ENCODE assay signal across 20 cellular contexts in the genomic region with DNA sequence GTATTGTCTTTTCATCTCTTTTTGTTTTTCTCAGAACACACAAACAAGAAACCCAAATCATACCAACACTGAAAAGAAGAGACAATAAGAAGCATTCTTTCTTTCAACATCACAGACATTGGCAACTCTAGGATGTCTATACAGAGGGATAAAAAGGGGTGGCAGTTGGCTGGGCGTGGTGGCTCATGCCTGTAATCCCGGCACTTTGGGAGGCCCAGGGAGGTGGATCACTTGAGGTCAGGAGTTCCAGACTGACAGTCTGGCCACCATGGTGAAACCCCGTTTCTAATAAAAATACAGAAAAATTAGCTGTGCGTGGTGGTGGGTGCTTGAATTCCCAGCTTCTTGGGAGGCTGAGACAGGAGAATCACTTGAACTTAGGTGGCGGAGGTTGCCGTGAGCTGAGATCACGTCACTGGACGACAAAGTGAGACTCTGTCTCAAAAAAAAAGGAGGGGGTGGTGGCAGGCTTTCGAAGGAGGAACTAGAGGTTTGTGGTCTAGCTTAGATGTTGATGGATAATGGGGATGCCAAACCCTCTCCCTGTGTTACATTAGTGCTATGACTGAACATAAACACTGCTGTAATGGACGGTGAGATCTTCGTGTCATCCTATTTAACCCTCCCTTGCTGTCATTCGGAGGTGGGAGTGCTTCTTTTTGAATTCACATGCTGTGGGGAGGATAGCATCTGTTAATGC. TPM values are rescaled to one million over a fixed set of nuclear protein-coding genes. Genes with fewer than 3 reads are reported as not detected.
DNase-seq lines count a peak whose midpoint lies in the region; ATAC-seq, FAIRE-seq and TF ChIP-seq lines count a peak whose summit lies in the region.
"Had no signal": no experiment of that assay in that cellular context is flagged by ENCODE, and none has a peak within 500 bp of the region (broad histone marks: within the 10 kb centered on the region; RNA-seq: fewer than 3 reads in every experiment).

No MANE protein-coding gene starts in this region.

- no peaks in the 10 kb centered on the region for H3K9me3 Mint-ChIP-seq in activated CD4-positive, alpha-beta T cell treated with anti-CD3 and anti-CD28 coated beads, Interleukin-2, amount 10 ng/mL, durations not matched to agents 7 days and 5 days
- H3K9me3 Mint-ChIP-seq: CD8-positive, alpha-beta memory T cell; T-helper 1 cell treated with Interleukin-12 subunit alpha and Interleukin-12 subunit beta and Interleukin-4 antibody, amounts not matched to agents 30 μg/mL and 1 μg/mL, for 36 hours had no signal

- H3K9ac ChIP-seq in K562 (ENCODE audit: insufficient read depth in 1 of 2, low read depth in 2 of 2, low read length in 2 of 2), result no peak overlapping the region; a peak in 1 of 4 replicates

- DNase-seq in activated CD4-positive, alpha-beta T cell treated with anti-CD3 and anti-CD28 coated beads, Interleukin-2, amount 10 ng/mL, durations not matched to agents 7 days and 5 days, result no peak
- DNase-seq in activated CD4-positive, alpha-beta T cell treated with anti-CD3 and anti-CD28 coated beads, Interleukin-2, amount 50 U/mL, for 1 hour, result no peak
- DNase-seq in OCI-M2 (lab: John Stamatoyannopoulos, UW; ENCODE audit: unreplicated experiment), result peak; percentile 28
- peak in 3 of 4 experiments; percentile 9 to 51 (median 37) for DNase-seq in K562 (ENCODE audit: extremely low read depth in 1 of 4, low spot score in 3 of 4)
- peak; percentile 39 for DNase-seq in transverse colon
- DNase-seq in stimulated activated CD4-positive, alpha-beta T cell treated with anti-CD3 and anti-CD28 coated beads, Interleukin-2, amount 100 ng/mL, for 24 hours, result no peak
- DNase-seq: activated CD4-positive, alpha-beta T cell treated with anti-CD3 and anti-CD28 coated beads, Interleukin-2, amount 50 U/mL, for 4 hours; activated effector memory CD4-positive, alpha-beta T cell treated with anti-CD3 and anti-CD28 coated beads, Interleukin-2, amount 50 U/mL, for 16 hours; CD8-positive, alpha-beta memory T cell; cortex of kidney; glutamatergic neuron; NCI-H2081; NCI-H524 treated with DMSO at 0.1 percent for 48 hours; Peyer's patch had no signal

- H3K79me2 ChIP-seq in K562 (ENCODE audit: control insufficient read depth, insufficient read depth, low read length), result peaks cover 7% of the 10 kb centered on the region; the same call in 2 of the 3 replicates

- no peaks in the 10 kb centered on the region for H3K27me3 Mint-ChIP-seq in activated CD4-positive, alpha-beta T cell treated with anti-CD3 and anti-CD28 coated beads, Interleukin-2, amount 10 ng/mL, durations not matched to agents 7 days and 5 days
- H3K27me3 Mint-ChIP-seq: CD8-positive, alpha-beta memory T cell had no signal

- H3K9me1 ChIP-seq in K562 (ENCODE audit: control insufficient read depth, insufficient read depth, low read length), result no peaks in the 10 kb centered on the region

- CTCF ChIA-PET in activated CD4-positive, alpha-beta T cell treated with anti-CD3 and anti-CD28 coated beads, Interleukin-2, amount 10 ng/mL, durations not matched to agents 7 days and 5 days (lab: Charles Lee), result interaction anchor here (0.8 kb wide), 1 partner anchor 160 kb away, joined by 3 read pairs; no protein-coding TSS in a partner anchor
- CTCF ChIA-PET in K562 (lab: Yijun Ruan, JAX; ENCODE audit: low intra/inter-chr PET ratio), result no interaction called here

- H3K4me3 ChIP-seq in K562 (no peak overlapping the region; the same call in 1 of the 2 replicates), transverse colon (no peak overlapping the region)
- H3K4me3 ChIP-seq: esophagus muscularis mucosa, Peyer's patch had no signal

- FAIRE-seq in K562 (lab: Jason Lieb, UNC), result peak; percentile 86
- FAIRE-seq: A204.1, keratinocyte had no signal

- no TSS peak for BruUV-seq in K562 (replicated peaks; lab: Mats Ljungman, UMichigan)

- H3K4me1 Mint-ChIP-seq in activated CD4-positive, alpha-beta T cell treated with anti-CD3 and anti-CD28 coated beads, Interleukin-2, amount 10 ng/mL, durations not matched to agents 7 days and 5 days, result peaks cover 15% of the 10 kb centered on the region

- H3K9me3 ChIP-seq in K562 (replicated peaks; ENCODE audit: control insufficient read depth, insufficient read depth, low read depth, low read length), result no peaks in the 10 kb centered on the region
- no peaks in the 10 kb centered on the region for H3K9me3 ChIP-seq in transverse colon
- H3K9me3 ChIP-seq: esophagus muscularis mucosa, Peyer's patch had no signal

- TF ChIP-seq EP300 in K562 (IDR thresholded peaks at IDR 0.05; ENCODE audit: low read length) (no peak), transverse colon (IDR thresholded peaks at IDR 0.05; ENCODE audit: low read depth) (no peak)

- TF ChIP-seq CTCF in K562 (IDR thresholded peaks at IDR 0.05 in 2 of 3, conservative IDR thresholded peaks at IDR 0.05 in 1 of 3; ENCODE audit: insufficient read depth in 2 of 3, low read depth in 1 of 3, low read length in 3 of 3) (no peak), transverse colon (IDR thresholded peaks at IDR 0.05) (no peak)

- H2AFZ ChIP-seq in K562 (ENCODE audit: low read depth, low read length), result peak overlapping the region; percentile 68

- TF ChIP-seq RAD21 in K562 (CRISPR knock-in tag; conservative IDR thresholded peaks at IDR 0.05 in 1 of 2, IDR thresholded peaks at IDR 0.05 in 1 of 2), result no peak

- H3K27ac ChIP-seq in K562 (ENCODE audit: extremely low read depth, low read depth, low read length), result peak overlapping the region; percentile 47; the same call in 2 of the 3 replicates
- H3K27ac ChIP-seq in transverse colon, result peak overlapping the region in 3 of 4 donors; percentile 24 to 59 (median 38)
- H3K27ac ChIP-seq: esophagus muscularis mucosa, Peyer's patch had no signal

- H3K27me3 ChIP-seq in K562 (ENCODE audit: control insufficient read depth in 2 of 2, insufficient read depth in 2 of 2, low read length in 2 of 2) (no peaks in the 10 kb centered on the region), transverse colon (no peaks in the 10 kb centered on the region)
- H3K27me3 ChIP-seq: esophagus muscularis mucosa, Peyer's patch had no signal

- H3K36me3 ChIP-seq in K562 (ENCODE audit: control insufficient read depth, insufficient read depth, low read length) (no peaks in the 10 kb centered on the region), transverse colon (no peaks in the 10 kb centered on the region)

- no peak overlapping the region for H3K4me3 Mint-ChIP-seq in activated CD4-positive, alpha-beta T cell treated with anti-CD3 and anti-CD28 coated beads, Interleukin-2, amount 10 ng/mL, durations not matched to agents 7 days and 5 days
- H3K4me3 Mint-ChIP-seq: CD8-positive, alpha-beta memory T cell; T-helper 1 cell treated with Interleukin-12 subunit alpha and Interleukin-12 subunit beta and Interleukin-4 antibody, amounts not matched to agents 30 μg/mL and 1 μg/mL, for 36 hours had no signal

- ATAC-seq in K562 (peak; percentile 89), GM21825 (IDR thresholded peaks at IDR 0.05; ENCODE audit: unreplicated experiment) (no peak), GM21528 (IDR thresholded peaks at IDR 0.05; ENCODE audit: low FRiP score, unreplicated experiment) (no peak)

- 10% methylated on average over 12 of the region's 12 CpGs for WGBS in K562 (ENCODE audit: insufficient coverage, low coverage, missing lambda C conversion rate)
- 82 to 84% methylated on average over 9 to 12 of the region's 12 CpGs for WGBS in transverse colon (ENCODE audit: low coverage in 1 of 2), 2 donors

- H3K4me1 ChIP-seq in K562 (replicated peaks in 1 of 2; ENCODE audit: control insufficient read depth in 2 of 2, insufficient read depth in 2 of 2, low read length in 2 of 2) (peaks cover 4 to 9% of the 10 kb centered on the region in 2 experiments; a peak in 2 of 5 replicates), transverse colon (peaks cover 0 to 34% (median 15%) of the 10 kb centered on the region in 4 donors)

- POLR2A ChIA-PET in activated CD4-positive, alpha-beta T cell treated with anti-CD3 and anti-CD28 coated beads, Interleukin-2, amount 10 ng/mL, durations not matched to agents 7 days and 5 days (lab: Charles Lee), result no interaction called here
- POLR2A ChIA-PET in K562 (lab: Yijun Ruan, JAX), result interaction anchor here (0.5 to 0.6 kb wide), 2 partner anchors 42 to 141 kb away, joined by 3 read pairs; no protein-coding TSS in a partner anchor

- peak overlapping the region; percentile 57 for H3K4me2 ChIP-seq in K562 (ENCODE audit: insufficient read depth, low read length)

- H3K36me3 Mint-ChIP-seq in activated CD4-positive, alpha-beta T cell treated with anti-CD3 and anti-CD28 coated beads, Interleukin-2, amount 10 ng/mL, durations not matched to agents 7 days and 5 days (ENCODE audit: low read depth), result peaks cover 12% of the 10 kb centered on the region

- TF ChIP-seq POLR2A in K562 (conservative IDR thresholded peaks at IDR 0.05) (no peak), transverse colon (IDR thresholded peaks at IDR 0.05) (no peak)

- no peaks in the 10 kb centered on the region for H4K20me1 ChIP-seq in K562 (replicated peaks; ENCODE audit: control insufficient read depth, insufficient read depth, low read length)

- H3K27ac Mint-ChIP-seq in activated CD4-positive, alpha-beta T cell treated with anti-CD3 and anti-CD28 coated beads, Interleukin-2, amount 10 ng/mL, durations not matched to agents 7 days and 5 days, result peak overlapping the region; percentile 63
- H3K27ac Mint-ChIP-seq: CD8-positive, alpha-beta memory T cell; T-helper 1 cell treated with Interleukin-12 subunit alpha and Interleukin-12 subunit beta and Interleukin-4 antibody, amounts not matched to agents 30 μg/mL and 1 μg/mL, for 36 hours had no signal

- intact Hi-C loops in K562 (cut with micrococcal nuclease), result loop anchor here (10.0 kb wide), 1 partner anchor 57 kb away; no protein-coding TSS in a partner anchor
- intact Hi-C loops in transverse colon (cut with DNase I; ENCODE audit: low total_unique reads), result no loop called here

- in situ Hi-C loops in K562 (cut with MboI) (loop anchor here (5.0 kb wide), 1 partner anchor 50 kb away; no protein-coding TSS in a partner anchor), transverse colon (cut with MboI; ENCODE audit: low pct_ligation_motif_present in 1 of 4, low pct_unique_long_range_greater_than_20kb in 1 of 4, low sequenced_read_pairs in 3 of 4) (loop anchor here in 1 of 4 donors (10.0 kb wide), 1 partner anchor 127 kb away; no protein-coding TSS in a partner anchor)

RNA-seq across cellular contexts. Expression of gene CNNM2, which starts 9.4 kb away (rescaled TPM):
- total RNA-seq in activated CD4-positive, alpha-beta T cell treated with anti-CD3 and anti-CD28 coated beads, Interleukin-2, amount 10 ng/mL, durations not matched to agents 7 days and 5 days, result 1 to 10 TPM; 6.2 to 6.3 TPM
- 12.8 and 21.8 TPM in 2 replicates for total RNA-seq in K562 (2011; cell fraction: chromatin; rRNA removed; ENCODE audit: low replicate concordance)
- 8.7 and 9.2 TPM in 2 replicates for total RNA-seq in K562 (2011; cell fraction: nucleolus; rRNA removed)
- total RNA-seq in K562 (2011; cell fraction: nucleoplasm; rRNA removed), result 8.9 and 12.8 TPM in 2 replicates
- total RNA-seq in K562 (2014; rRNA removed) (4.0 and 5.9 TPM in 2 replicates), K562 (2014; rRNA removed; fragmentation: Illumina TruSeq; extraction: Trizol) (1.2 and 1.4 TPM in 2 replicates), K562 (2015; rRNA removed; fragmentation: Illumina TruSeq; extraction: Trizol) (1.2 and 1.5 TPM in 2 replicates), K562 (2021) (5.0 and 5.7 TPM in 2 replicates), transverse colon (100 to 1,000 TPM in 2 of 4 donors, 10 to 100 TPM in 2; 48.0 to 144 (median 100) TPM)
- polyA plus RNA-seq in K562 (2011; rRNA removed) (1.3 and 1.7 TPM in 2 replicates), K562 (2014; fragmentation: Illumina TruSeq; extraction: Trizol) (2.1 and 2.7 TPM in 2 replicates), K562 (2014; fragmentation: Nextera tagmentation; extraction: Ambion mirVana) (under 1 TPM; 0.21 to 0.23 TPM), K562 (2014; rRNA removed) (0.93 and 2.2 TPM in 2 replicates)
- polyA plus RNA-seq in K562 (2011; cell fraction: cytosol; rRNA removed), result 1.2 and 2.0 TPM in 2 replicates
- 2.6 and 5.1 TPM in 2 replicates for polyA plus RNA-seq in K562 (2011; cell fraction: nucleus; rRNA removed)
- 4.0 and 4.6 TPM in 2 replicates for polyA plus RNA-seq in K562 (2012)
- polyA minus RNA-seq in K562 (2011; rRNA and poly(A)+ RNA removed), result 2.2 and 2.8 TPM in 2 replicates
- polyA minus RNA-seq in K562 (2011; cell fraction: cytosol; rRNA and poly(A)+ RNA removed), result 1.9 and 2.9 TPM in 2 replicates
- 2.6 and 4.9 TPM in 2 replicates for polyA minus RNA-seq in K562 (2011; cell fraction: nucleus; rRNA and poly(A)+ RNA removed)

RNA-seq across cellular contexts. Expression of gene AS3MT, which starts 58.2 kb away (rescaled TPM):
- total RNA-seq in activated CD4-positive, alpha-beta T cell treated with anti-CD3 and anti-CD28 coated beads, Interleukin-2, amount 10 ng/mL, durations not matched to agents 7 days and 5 days, result under 1 TPM; 0.48 to 0.60 TPM
- total RNA-seq in K562 (2011; cell fraction: chromatin; rRNA removed; ENCODE audit: low replicate concordance), result 0.39 and 1.4 TPM in 2 replicates
- total RNA-seq in K562 (2011; cell fraction: nucleolus; rRNA removed), result 0.39 and 0.50 TPM in 2 replicates
- 0.38 and 0.88 TPM in 2 replicates for total RNA-seq in K562 (2011; cell fraction: nucleoplasm; rRNA removed)
- not detected in 2 replicates for total RNA-seq in K562 (2014; rRNA removed)
- 0.33 and 0.41 TPM in 2 replicates for total RNA-seq in K562 (2014; rRNA removed; fragmentation: Illumina TruSeq; extraction: Trizol)
- total RNA-seq in K562 (2015; rRNA removed; fragmentation: Illumina TruSeq; extraction: Trizol), result 0.30 TPM in 1 of 2 replicates, not detected in the other
- 0.25 and 0.29 TPM in 2 replicates for total RNA-seq in K562 (2021)
- polyA plus RNA-seq in K562 (2011; rRNA removed), result 0.07 TPM in 1 of 2 replicates, not detected in the other
- 0.04 TPM in 1 of 2 replicates, not detected in the other for polyA plus RNA-seq in K562 (2011; cell fraction: cytosol; rRNA removed)
- polyA plus RNA-seq in K562 (2011; cell fraction: nucleus; rRNA removed), result 0.06 and 0.15 TPM in 2 replicates
- polyA plus RNA-seq in K562 (2012), result 0.29 TPM in 1 of 2 replicates, not detected in the other
- polyA plus RNA-seq in K562 (2014; fragmentation: Illumina TruSeq; extraction: Trizol), result 0.19 TPM in 1 of 2 replicates, not detected in the other
- polyA plus RNA-seq in K562 (2014; fragmentation: Nextera tagmentation; extraction: Ambion mirVana), result under 1 TPM; 0.04 to 0.14 TPM
- 0.24 and 0.58 TPM in 2 replicates for polyA plus RNA-seq in K562 (2014; rRNA removed)
- 0.51 TPM in 1 of 2 replicates, not detected in the other for polyA minus RNA-seq in K562 (2011; rRNA and poly(A)+ RNA removed)
- polyA minus RNA-seq in K562 (2011; cell fraction: cytosol; rRNA and poly(A)+ RNA removed), result not detected in 2 replicates
- 0.13 and 0.33 TPM in 2 replicates for polyA minus RNA-seq in K562 (2011; cell fraction: nucleus; rRNA and poly(A)+ RNA removed)
- 1 to 10 TPM in 2 of 4 donors, under 1 TPM in 1, not detected in 1; 0.96 to 3.4 (median 2.9) TPM for total RNA-seq in transverse colon
- polyA plus RNA-seq: CD8-positive, alpha-beta memory T cell had no signal

Comparison
In these comparisons a context has a peak if more than half of its experiments do, and no peak if none do; other contexts are left out.
1. DNase-seq: peak in OCI-M2 (single experiment), K562 (3 of 4) and transverse colon (single experiment); none in activated CD4-positive, alpha-beta T cell treated with anti-CD3 and anti-CD28 coated beads, Interleukin-2, amount 10 ng/mL, durations not matched to agents 7 days and 5 days (single experiment), activated CD4-positive, alpha-beta T cell treated with anti-CD3 and anti-CD28 coated beads, Interleukin-2, amount 50 U/mL, for 1 hour (single experiment) and stimulated activated CD4-positive, alpha-beta T cell treated with anti-CD3 and anti-CD28 coated beads, Interleukin-2, amount 100 ng/mL, for 24 hours (0 of 2).